ENCODE assay signal across 9 cellular contexts in the genomic region with DNA sequence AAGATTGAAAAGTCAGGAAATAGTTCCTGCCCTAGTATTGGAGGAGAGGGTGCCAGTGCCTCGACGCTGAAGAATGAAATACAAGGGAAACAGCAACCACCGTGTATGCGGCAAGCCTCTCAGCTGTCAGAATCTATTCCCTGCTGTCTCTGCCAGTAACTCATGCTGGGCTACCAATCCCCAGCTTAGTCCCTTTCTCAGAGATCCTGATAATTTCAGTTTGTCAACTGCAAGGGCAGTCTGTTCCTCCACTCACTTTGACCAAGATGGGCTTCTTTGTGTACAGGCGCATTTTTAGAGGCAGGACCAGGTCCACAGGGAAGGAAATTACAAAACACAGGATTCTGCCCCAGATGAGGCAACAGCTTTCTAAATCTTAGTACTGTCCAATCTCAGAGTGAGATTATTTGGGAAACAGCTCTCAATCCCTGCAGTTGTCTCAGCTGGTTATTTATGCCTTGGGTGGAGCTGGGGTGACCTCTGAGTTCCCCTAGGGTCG. TPM values are rescaled to one million over a fixed set of nuclear protein-coding genes. Genes with fewer than 3 reads are reported as not detected.
DNase-seq lines count a peak whose midpoint lies in the region; ATAC-seq and TF ChIP-seq lines count a peak whose summit lies in the region.
"Had no signal": no experiment of that assay in that cellular context is flagged by ENCODE, and none has a peak within 500 bp of the region (broad histone marks: within the 10 kb centered on the region; RNA-seq: fewer than 3 reads in every experiment).

No MANE protein-coding gene starts in this region.

- POLR2A ChIA-PET in T-cell (lab: Charles Lee) = interaction anchor here in 1 of 2 donors (0.6 to 0.7 kb wide), 2 partner anchors 32 to 41 kb away, joined by 3 read pairs; no protein-coding TSS in a partner anchor

- no peak for TF ChIP-seq POLR2A in gastroesophageal sphincter (IDR thresholded peaks at IDR 0.05)

- H3K4me1 ChIP-seq in gastroesophageal sphincter = peaks cover 0 to 50% (median 20%) of the 10 kb centered on the region in 3 donors

- CTCF ChIA-PET in T-cell (lab: Charles Lee) = interaction anchor here in 1 of 2 donors (0.6 kb wide), 2 partner anchors 170 to 197 kb away, joined by 4 read pairs; no protein-coding TSS in a partner anchor

- TF ChIP-seq CTCF in gastroesophageal sphincter (IDR thresholded peaks at IDR 0.05) = no peak

- WGBS in gastroesophageal sphincter (ENCODE audit: low coverage in 1 of 2), 2 donors = 61 to 75% methylated on average over 4 to 5 of the region's 6 CpGs

- H3K27ac Mint-ChIP-seq in T-helper 1 cell treated with Interleukin-12 subunit alpha and Interleukin-12 subunit beta and Interleukin-4 antibody, amounts not matched to agents 30 μg/mL and 1 μg/mL, for 36 hours = peak overlapping the region; percentile 47
- peak overlapping the region; percentile 67 to 78 for H3K27ac Mint-ChIP-seq in T-cell
- H3K27ac Mint-ChIP-seq in stimulated activated memory B cell treated with anti-CD40 and anti-IgM and Interleukin-4, amounts not matched to agents 10 μg/mL and 1 μg/mL and 100 μg/mL, for 72 hours = peak overlapping the region; percentile 91

- peak overlapping the region; percentile 96 for H3K4me3 Mint-ChIP-seq in T-helper 1 cell treated with Interleukin-12 subunit alpha and Interleukin-12 subunit beta and Interleukin-4 antibody, amounts not matched to agents 30 μg/mL and 1 μg/mL, for 36 hours
- peak overlapping the region in 2 of 3 donors; percentile 61 to 97 for H3K4me3 Mint-ChIP-seq in T-cell
- peak overlapping the region; percentile 92 for H3K4me3 Mint-ChIP-seq in stimulated activated memory B cell treated with anti-CD40 and anti-IgM and Interleukin-4, amounts not matched to agents 10 μg/mL and 1 μg/mL and 100 μg/mL, for 72 hours

- H3K4me3 ChIP-seq in gastroesophageal sphincter = no peak overlapping the region

- ATAC-seq in T-cell (replicated peaks in 1 of 4) (no peak), gastroesophageal sphincter (no peak), GM19452 (IDR thresholded peaks at IDR 0.05; ENCODE audit: unreplicated experiment) (no peak)
- no peak for ATAC-seq in stimulated activated memory B cell treated with anti-CD40 and anti-IgM and Interleukin-4, amounts not matched to agents 10 μg/mL and 1 μg/mL and 100 μg/mL, for 72 hours

- no peaks in the 10 kb centered on the region for H3K9me3 ChIP-seq in gastroesophageal sphincter
- H3K9me3 ChIP-seq: BLaER1 had no signal

- H3K4me1 Mint-ChIP-seq in T-helper 1 cell treated with Interleukin-12 subunit alpha and Interleukin-12 subunit beta and Interleukin-4 antibody, amounts not matched to agents 30 μg/mL and 1 μg/mL, for 36 hours (ENCODE audit: low read depth) = peaks cover 48% of the 10 kb centered on the region
- H3K4me1 Mint-ChIP-seq in T-cell = peaks cover 25 to 28% (median 27%) of the 10 kb centered on the region in 3 donors
- peaks cover 19% of the 10 kb centered on the region for H3K4me1 Mint-ChIP-seq in stimulated activated memory B cell treated with anti-CD40 and anti-IgM and Interleukin-4, amounts not matched to agents 10 μg/mL and 1 μg/mL and 100 μg/mL, for 72 hours

- no peaks in the 10 kb centered on the region for H3K36me3 Mint-ChIP-seq in T-helper 1 cell treated with Interleukin-12 subunit alpha and Interleukin-12 subunit beta and Interleukin-4 antibody, amounts not matched to agents 30 μg/mL and 1 μg/mL, for 36 hours (ENCODE audit: low read depth)
- no peaks in the 10 kb centered on the region for H3K36me3 Mint-ChIP-seq in T-cell
- peaks cover 6% of the 10 kb centered on the region for H3K36me3 Mint-ChIP-seq in stimulated activated memory B cell treated with anti-CD40 and anti-IgM and Interleukin-4, amounts not matched to agents 10 μg/mL and 1 μg/mL and 100 μg/mL, for 72 hours

- H3K27me3 ChIP-seq in gastroesophageal sphincter = no peaks in the 10 kb centered on the region
- H3K27me3 ChIP-seq: BLaER1 had no signal

- H3K27me3 Mint-ChIP-seq in T-helper 1 cell treated with Interleukin-12 subunit alpha and Interleukin-12 subunit beta and Interleukin-4 antibody, amounts not matched to agents 30 μg/mL and 1 μg/mL, for 36 hours (ENCODE audit: low read depth) = no peaks in the 10 kb centered on the region
- no peaks in the 10 kb centered on the region for H3K27me3 Mint-ChIP-seq in T-cell
- no peaks in the 10 kb centered on the region for H3K27me3 Mint-ChIP-seq in stimulated activated memory B cell treated with anti-CD40 and anti-IgM and Interleukin-4, amounts not matched to agents 10 μg/mL and 1 μg/mL and 100 μg/mL, for 72 hours

- TF ChIP-seq EP300 in gastroesophageal sphincter (IDR thresholded peaks at IDR 0.05) = no peak

- H3K36me3 ChIP-seq in gastroesophageal sphincter = no peaks in the 10 kb centered on the region
- H3K36me3 ChIP-seq: BLaER1 had no signal

- DNase-seq in T-helper 1 cell (no peak), T-cell (no peak), cortex of kidney (lab: John Stamatoyannopoulos, UW) (no peak), medulla oblongata (ENCODE audit: extremely low spot score) (no peak)

- H3K9me3 Mint-ChIP-seq in T-helper 1 cell treated with Interleukin-12 subunit alpha and Interleukin-12 subunit beta and Interleukin-4 antibody, amounts not matched to agents 30 μg/mL and 1 μg/mL, for 36 hours = no peaks in the 10 kb centered on the region
- no peaks in the 10 kb centered on the region for H3K9me3 Mint-ChIP-seq in T-cell
- H3K9me3 Mint-ChIP-seq in stimulated activated memory B cell treated with anti-CD40 and anti-IgM and Interleukin-4, amounts not matched to agents 10 μg/mL and 1 μg/mL and 100 μg/mL, for 72 hours = no peaks in the 10 kb centered on the region

- H3K27ac ChIP-seq in gastroesophageal sphincter = peak overlapping the region in 3 of 4 donors; percentile 85 to 89 (median 85)

RNA-seq across cellular contexts. Expression of a gene that starts 1.3 kb away (rescaled TPM):
- total RNA-seq in T-cell (1 to 10 TPM; 1.4 to 6.1 (median 4.1) TPM), gastroesophageal sphincter (100 to 1,000 TPM in 1 of 4 donors, 10 to 100 TPM in 3; 51.3 to 120 (median 79.9) TPM)

RNA-seq across cellular contexts. Expression of a gene that starts 29.7 kb away (rescaled TPM):
- total RNA-seq in T-cell (10 to 100 TPM; 29.7 to 66.1 (median 60.9) TPM), gastroesophageal sphincter (10 to 100 TPM; 23.4 to 31.4 (median 27.1) TPM)

RNA-seq across cellular contexts. Expression of a gene that starts 37.1 kb away (rescaled TPM):
- total RNA-seq in T-cell = 10 to 100 TPM; 55.3 to 78.5 (median 66.4) TPM
- total RNA-seq in gastroesophageal sphincter = 10 to 100 TPM; 23.4 to 31.9 (median 28.8) TPM

Comparison
In these comparisons a context has a peak if more than half of its experiments do, and no peak if none do; other contexts are left out.
1. RNA of a gene that starts 1.3 kb away (total RNA-seq): 51.3 to 120 TPM in gastroesophageal sphincter; 1.4 to 6.1 TPM in T-cell; every median in the first group is over 4 times any median in the second.
2. Peak in every context shown above with its lines, with median percentiles within 50 percentile points of each other: H3K27ac Mint-ChIP-seq and H3K4me3 Mint-ChIP-seq.